ENCODE assay signal across 9 cellular contexts in genomic region chr20:45341939-45342862, GRCh38. TPM values are rescaled to one million over a fixed set of nuclear protein-coding genes. Genes with fewer than 3 reads are reported as not detected.
DNase-seq lines count a peak whose midpoint lies in the region; ATAC-seq and TF ChIP-seq lines count a peak whose summit lies in the region.
"Had no signal": no experiment of that assay in that cellular context is flagged by ENCODE, and none has a peak within 500 bp of the region (broad histone marks: within the 10 kb centered on the region; RNA-seq: fewer than 3 reads in every experiment).

No MANE protein-coding gene starts in this region.

- H3F3A ChIP-seq in MM.1S (ENCODE audit: insufficient read depth, low read length): peaks cover 5% of the 10 kb centered on the region; the same call in 1 of the 2 replicates

- peak overlapping the region; percentile 96 to 97 for H3K27ac ChIP-seq in right atrium auricular region
- no peak overlapping the region for H3K27ac ChIP-seq in MM.1S (ENCODE audit: low read length)

- peak overlapping the region; percentile 9 to 26 for H3K4me3 ChIP-seq in right atrium auricular region
- H3K4me3 ChIP-seq in MM.1S (ENCODE audit: low read length): no peak overlapping the region

- H4K20me1 ChIP-seq in MM.1S (ENCODE audit: insufficient read depth, low read length): no peaks in the 10 kb centered on the region

- TF ChIP-seq CTCF in right atrium auricular region (IDR thresholded peaks at IDR 0.05) (no peak), MM.1S (IDR thresholded peaks at IDR 0.05; ENCODE audit: low read length) (no peak)

- H3K9me2 ChIP-seq in MM.1S (replicated peaks; ENCODE audit: insufficient read depth, low read length): no peaks in the 10 kb centered on the region

- H3K79me2 ChIP-seq in MM.1S (ENCODE audit: low read length): peaks cover 4% of the 10 kb centered on the region; the same call in 1 of the 2 replicates

- peaks cover 21% of the 10 kb centered on the region for H3K36me3 ChIP-seq in right atrium auricular region
- H3K36me3 ChIP-seq in MM.1S (replicated peaks; ENCODE audit: insufficient read depth, low read length): no peaks in the 10 kb centered on the region

- ATAC-seq in GM21619 (IDR thresholded peaks at IDR 0.05; ENCODE audit: unreplicated experiment): no peak

- H3K4me1 ChIP-seq in right atrium auricular region (peaks cover 5 to 100% of the 10 kb centered on the region in 2 donors), MM.1S (ENCODE audit: low read length) (peaks cover 28% of the 10 kb centered on the region)

- no peaks in the 10 kb centered on the region for H3K27me3 ChIP-seq in right atrium auricular region
- peaks cover 7% of the 10 kb centered on the region; the same call in 1 of the 2 replicates for H3K27me3 ChIP-seq in MM.1S (replicated peaks; ENCODE audit: insufficient read depth, low read length)

- H2AFZ ChIP-seq in MM.1S (ENCODE audit: low read length): no peak overlapping the region

- no peaks in the 10 kb centered on the region for H3K9me3 ChIP-seq in right atrium auricular region
- H3K9me3 ChIP-seq in MM.1S (replicated peaks; ENCODE audit: insufficient read depth, low read length): no peaks in the 10 kb centered on the region

- DNase-seq in NCI-H1092 treated with DMSO at 0.1 percent for 48 hours (lab: John Stamatoyannopoulos, UW) (peak; percentile 42), NCI-H1092 (lab: John Stamatoyannopoulos, UW) (no peak), amniotic stem cell (lab: John Stamatoyannopoulos, UW) (peak; percentile 34), right atrium auricular region (ENCODE audit: low spot score) (peak; percentile 84), retina (peak; percentile 47), MM.1S (no peak)
- no peak for DNase-seq in stimulated activated CD4-positive, alpha-beta T cell treated with anti-CD3 and anti-CD28 coated beads, Interleukin-12 subunit alpha, Interleukin-12 subunit beta, amount 100 ng/mL, for 4 hours

- no peak overlapping the region for H3K4me2 ChIP-seq in MM.1S (ENCODE audit: low read depth, low read length)

- H3K9ac ChIP-seq in MM.1S (ENCODE audit: low read length): no peak overlapping the region

RNA-seq across cellular contexts. Expression of gene SDC4, which starts 6.0 kb away (rescaled TPM):
- 10 to 100 TPM; 71.4 to 95.2 TPM for total RNA-seq in right atrium auricular region
- total RNA-seq: B cell had no signal

RNA-seq across cellular contexts. Expression of gene SYS1, which starts 20.8 kb away (rescaled TPM):
- 10 to 100 TPM; 31.7 to 41.9 TPM for total RNA-seq in right atrium auricular region

RNA-seq across cellular contexts. Expression of gene MATN4, which starts 34.1 kb away (rescaled TPM):
- total RNA-seq in right atrium auricular region: not detected
- total RNA-seq: B cell had no signal

RNA-seq across cellular contexts. Expression of gene RBPJL, which starts 35.6 kb away (rescaled TPM):
- total RNA-seq in right atrium auricular region: not detected
- total RNA-seq: B cell had no signal

RNA-seq across cellular contexts. Expression of gene TP53TG5, which starts 35.9 kb away (rescaled TPM):
- not detected for total RNA-seq in right atrium auricular region
- total RNA-seq: B cell had no signal

Comparison
In these comparisons a context has a peak if more than half of its experiments do, and no peak if none do; other contexts are left out.
1. DNase-seq: peak in NCI-H1092 treated with DMSO at 0.1 percent for 48 hours (single experiment), amniotic stem cell (single experiment), right atrium auricular region (single experiment) and retina (single experiment); none in NCI-H1092 (single experiment), stimulated activated CD4-positive, alpha-beta T cell treated with anti-CD3 and anti-CD28 coated beads, Interleukin-12 subunit alpha, Interleukin-12 subunit beta, amount 100 ng/mL, for 4 hours (single experiment) and MM.1S (single experiment).